11 cellular contexts compared by ENCODE assay signal in genomic region chr3:122183893-122184590, GRCh38. TPM values are rescaled to one million over a fixed set of nuclear protein-coding genes. Genes with fewer than 3 reads are reported as not detected.
DNase-seq lines count a peak whose midpoint lies in the region; ATAC-seq, FAIRE-seq and TF ChIP-seq lines count a peak whose summit lies in the region.
"Had no signal": no experiment of that assay in that cellular context is flagged by ENCODE, and none has a peak within 500 bp of the region (broad histone marks: within the 10 kb centered on the region; RNA-seq: fewer than 3 reads in every experiment).

No MANE protein-coding gene starts in this region.

- no peak for TF ChIP-seq CTCF in heart right ventricle (IDR thresholded peaks at IDR 0.05)
- TF ChIP-seq CTCF in right atrium auricular region (IDR thresholded peaks at IDR 0.05) = no peak
- no peak for TF ChIP-seq CTCF in colonic mucosa (IDR thresholded peaks at IDR 0.05)
- no peak for TF ChIP-seq CTCF in lower lobe of right lung (IDR thresholded peaks at IDR 0.05)

- intact Hi-C loops in heart right ventricle (cut with DNase I) (no loop called here), colonic mucosa (cut with DNase I) (no loop called here), lower lobe of right lung (cut with DNase I) (no loop called here), aorta (cut with DNase I) (no loop called here)

- WGBS in heart right ventricle, 2 donors = 1 to 2% methylated on average over 64 of the region's 64 CpGs
- WGBS in aorta, 2 donors = 1% methylated on average over 55 to 64 of the region's 64 CpGs

- H3K27ac ChIP-seq in heart right ventricle (no peak overlapping the region), right atrium auricular region (no peak overlapping the region), colonic mucosa (no peak overlapping the region), lower lobe of right lung (no peak overlapping the region), aorta (ENCODE audit: low read depth in 1 of 2, low read length in 2 of 2) (no peak overlapping the region)
- H3K27ac ChIP-seq: vagina had no signal

- peaks cover 0 to 12% (median 4%) of the 10 kb centered on the region in 9 donors for H3K4me1 ChIP-seq in heart right ventricle
- peaks cover 0 to 8% of the 10 kb centered on the region in 2 donors for H3K4me1 ChIP-seq in right atrium auricular region
- H3K4me1 ChIP-seq in colonic mucosa = no peaks in the 10 kb centered on the region
- peaks cover 12% of the 10 kb centered on the region for H3K4me1 ChIP-seq in lower lobe of right lung
- H3K4me1 ChIP-seq in aorta (ENCODE audit: control insufficient read depth in 1 of 2, insufficient read depth in 2 of 2, low read length in 2 of 2) = no peaks in the 10 kb centered on the region

- DNase-seq in heart right ventricle (no peak), right atrium auricular region (ENCODE audit: low spot score) (no peak), colonic mucosa (no peak), lower lobe of right lung (no peak), aorta (peak in 1 of 2 donors; percentile 77), HTR-8/SVneo (ENCODE audit: insufficient read length, low spot score) (no peak), NCI-H446 (lab: John Stamatoyannopoulos, UW) (no peak), LoVo (ENCODE audit: low spot score) (no peak)
- DNase-seq: amniotic stem cell; CD4-positive, alpha-beta T cell had no signal

- H3K27me3 ChIP-seq in heart right ventricle (peaks cover 0 to 89% (median 66%) of the 10 kb centered on the region in 7 donors), right atrium auricular region (peaks cover 4 to 6% of the 10 kb centered on the region in 2 donors), colonic mucosa (peaks cover 9% of the 10 kb centered on the region), lower lobe of right lung (ENCODE audit: low read depth) (peaks cover 36% of the 10 kb centered on the region), aorta (ENCODE audit: control insufficient read depth in 1 of 2, insufficient read depth in 2 of 2, low read length in 1 of 2) (peaks cover 0 to 1% of the 10 kb centered on the region in 2 donors)

- no peak overlapping the region for H3K9ac ChIP-seq in colonic mucosa (ENCODE audit: low read depth in 2 of 2, low read length in 2 of 2)

- peak in 1 of 8 donors; percentile 34 for ATAC-seq in heart right ventricle
- ATAC-seq in lower lobe of right lung = peak; percentile 21 to 51
- ATAC-seq in aorta (ENCODE audit: low FRiP score) = peak; percentile 24

- FAIRE-seq in HTR-8/SVneo (lab: Jason Lieb, UNC) = no peak

- no peaks in the 10 kb centered on the region for H3K36me3 ChIP-seq in heart right ventricle
- no peaks in the 10 kb centered on the region for H3K36me3 ChIP-seq in right atrium auricular region
- no peaks in the 10 kb centered on the region for H3K36me3 ChIP-seq in colonic mucosa
- H3K36me3 ChIP-seq in lower lobe of right lung = no peaks in the 10 kb centered on the region
- no peaks in the 10 kb centered on the region for H3K36me3 ChIP-seq in aorta (ENCODE audit: control insufficient read depth in 1 of 2, insufficient read depth in 2 of 2, low read length in 1 of 2)
- H3K36me3 ChIP-seq: vagina had no signal

- H3K4me3 ChIP-seq in heart right ventricle = peak overlapping the region in 6 of 10 donors; percentile 8 to 34 (median 16)
- H3K4me3 ChIP-seq in right atrium auricular region = peak overlapping the region in 1 of 2 donors; percentile 29
- peak overlapping the region; percentile 24 for H3K4me3 ChIP-seq in colonic mucosa
- peak overlapping the region; percentile 25 for H3K4me3 ChIP-seq in lower lobe of right lung
- no peak overlapping the region for H3K4me3 ChIP-seq in aorta (ENCODE audit: low read length in 2 of 2)

- H3K9me3 ChIP-seq in heart right ventricle = no peaks in the 10 kb centered on the region
- H3K9me3 ChIP-seq in right atrium auricular region = no peaks in the 10 kb centered on the region
- no peaks in the 10 kb centered on the region for H3K9me3 ChIP-seq in colonic mucosa
- H3K9me3 ChIP-seq in lower lobe of right lung = no peaks in the 10 kb centered on the region
- H3K9me3 ChIP-seq in aorta (ENCODE audit: control insufficient read depth, low read length) = no peaks in the 10 kb centered on the region
- H3K9me3 ChIP-seq: vagina had no signal

RNA-seq across cellular contexts. Expression of gene CASR, which starts 0.6 kb away (rescaled TPM):
- total RNA-seq in heart right ventricle (not detected), right atrium auricular region (not detected), colonic mucosa (under 1 TPM; 0.16 to 0.22 TPM), lower lobe of right lung (not detected), aorta (not detected)
- polyA plus RNA-seq in heart right ventricle (not detected), aorta (not detected)
- total RNA-seq: vagina had no signal

Comparison
In these comparisons a context has a peak if more than half of its experiments do, and no peak if none do; other contexts are left out.
1. H3K4me3 ChIP-seq: peak in heart right ventricle (6 of 10), colonic mucosa (single experiment) and lower lobe of right lung (single experiment); none in aorta (0 of 2).